In the genomic region with DNA sequence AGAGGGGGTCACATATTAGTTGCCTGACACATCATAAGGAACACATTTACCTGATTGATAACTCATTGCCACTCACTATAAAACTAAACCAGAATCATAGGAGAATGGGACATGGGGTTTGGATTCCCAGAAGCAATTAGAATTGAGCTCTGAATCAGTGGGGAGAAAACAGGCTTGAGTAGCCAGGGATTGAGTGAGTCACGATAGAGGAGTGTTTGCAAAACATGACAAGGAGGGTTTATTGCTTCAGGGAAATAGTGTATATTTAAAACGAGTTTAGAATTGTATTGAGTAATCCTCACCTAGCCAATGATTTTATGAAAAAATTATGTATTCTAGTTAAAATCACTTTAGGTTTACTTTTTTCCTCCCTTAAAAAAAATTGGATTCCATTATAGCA, we compare ENCODE assay signal across 21 cellular contexts.
A peak's percentile ranks its signal among the peaks of the same experiment; 100 is the strongest.
DNase-seq lines count a peak whose midpoint lies in the region; ATAC-seq, FAIRE-seq and TF ChIP-seq lines count a peak whose summit lies in the region.
"Had no signal": no experiment of that assay in that cellular context is flagged by ENCODE, and none has a peak within 500 bp of the region (broad histone marks: within the 10 kb centered on the region; RNA-seq: fewer than 3 reads in every experiment).

No MANE protein-coding gene starts in this region.

- no peaks in the 10 kb centered on the region for H3K79me2 ChIP-seq in astrocyte (ENCODE audit: insufficient read depth, low read length)

- no peak overlapping the region for H3K9ac ChIP-seq in astrocyte (ENCODE audit: low read length)

- H3K4me1 ChIP-seq in A549 (peaks cover 43% of the 10 kb centered on the region), astrocyte (ENCODE audit: insufficient read depth, low read length) (no peaks in the 10 kb centered on the region), foreskin keratinocyte (peaks cover 40% of the 10 kb centered on the region), vagina (peaks cover 10% of the 10 kb centered on the region)

- ATAC-seq in A549 (0 out of 6 replicates have a peak, but pooled peaks of 1 of the 2 experiments have one; percentile 28), foreskin keratinocyte (peak; percentile 49), HG02885 (IDR thresholded peaks at IDR 0.05; ENCODE audit: poor library complexity, unreplicated experiment) (no peak)
- no peak for ATAC-seq in activated CD4-positive, alpha-beta T cell treated with anti-CD3 and anti-CD28 coated beads for 36 hours
- ATAC-seq: activated CD8-positive, alpha-beta T cell treated with anti-CD3 and anti-CD28 coated beads, Interleukin-2, amount 10 ng/mL, durations not matched to agents 7 days and 5 days; stimulated activated naive CD8-positive, alpha-beta T cell treated with anti-CD3 and anti-CD28 coated beads, Interleukin-15, amount 100 ng/mL, for 72 hours had no signal

- CTCF ChIA-PET in A549 (lab: Yijun Ruan, JAX), result no interaction called here
- CTCF ChIA-PET in activated CD4-positive, alpha-beta T cell treated with anti-CD3 and anti-CD28 coated beads for 36 hours (lab: Charles Lee), result no interaction called here

- H4K20me1 ChIP-seq in astrocyte (ENCODE audit: insufficient read depth, low read length), result no peaks in the 10 kb centered on the region

- H3K4me3 ChIP-seq in A549 (no peak overlapping the region), astrocyte (ENCODE audit: insufficient read depth, low read depth, low read length) (no peak overlapping the region), vagina (no peak overlapping the region)
- H3K4me3 ChIP-seq: upper lobe of left lung had no signal

- 0 out of 3 replicates have a peak overlapping the region, but pooled peaks have one; percentile 9 for H3K4me2 ChIP-seq in A549
- H3K4me2 ChIP-seq in astrocyte (ENCODE audit: low read length), result no peak overlapping the region

- no peaks in the 10 kb centered on the region for H3K9me3 Mint-ChIP-seq in astrocyte (ENCODE audit: unreplicated experiment)
- H3K9me3 Mint-ChIP-seq in activated CD4-positive, alpha-beta T cell treated with anti-CD3 and anti-CD28 coated beads for 36 hours (ENCODE audit: low read depth), result peaks cover 2% of the 10 kb centered on the region
- H3K9me3 Mint-ChIP-seq: memory B cell, nephron had no signal

- TF ChIP-seq EP300 in A549 (IDR thresholded peaks at IDR 0.05), result no peak

- peaks cover 17% of the 10 kb centered on the region for H3K4me1 Mint-ChIP-seq in astrocyte (ENCODE audit: low read depth, unreplicated experiment)
- H3K4me1 Mint-ChIP-seq in activated CD4-positive, alpha-beta T cell treated with anti-CD3 and anti-CD28 coated beads for 36 hours, result no peaks in the 10 kb centered on the region
- H3K4me1 Mint-ChIP-seq: IgD-negative memory B cell; memory B cell; stimulated activated naive CD8-positive, alpha-beta T cell treated with anti-CD3 and anti-CD28 coated beads, Interleukin-15, amount 100 ng/mL, for 72 hours had no signal

- H3K27ac ChIP-seq in A549, result 0 out of 6 replicates have a peak overlapping the region, but pooled peaks of 1 of the 2 experiments have one; percentile 2
- no peak overlapping the region for H3K27ac ChIP-seq in astrocyte (ENCODE audit: low read depth, low read length)
- peak overlapping the region; percentile 30 for H3K27ac ChIP-seq in foreskin keratinocyte
- H3K27ac ChIP-seq in vagina, result no peak overlapping the region
- H3K27ac ChIP-seq: upper lobe of left lung had no signal

- H3K27me3 Mint-ChIP-seq in astrocyte (ENCODE audit: low read depth, unreplicated experiment), result no peaks in the 10 kb centered on the region
- peaks cover 2% of the 10 kb centered on the region for H3K27me3 Mint-ChIP-seq in activated CD4-positive, alpha-beta T cell treated with anti-CD3 and anti-CD28 coated beads for 36 hours
- H3K27me3 Mint-ChIP-seq: IgD-negative memory B cell; memory B cell; stimulated activated naive CD8-positive, alpha-beta T cell treated with anti-CD3 and anti-CD28 coated beads, Interleukin-15, amount 100 ng/mL, for 72 hours had no signal

- TF ChIP-seq CTCF in A549 (IDR thresholded peaks at IDR 0.05) (no peak), astrocyte (IDR thresholded peaks at IDR 0.05; ENCODE audit: insufficient read depth, low read depth, low read length) (no peak), foreskin keratinocyte (conservative IDR thresholded peaks at IDR 0.05) (no peak), vagina (IDR thresholded peaks at IDR 0.05) (no peak)

- no peak for TF ChIP-seq RAD21 in A549 (conservative IDR thresholded peaks at IDR 0.05 in 1 of 2, IDR thresholded peaks at IDR 0.05 in 1 of 2)

- intact Hi-C loops in activated CD4-positive, alpha-beta T cell treated with anti-CD3 and anti-CD28 coated beads for 36 hours (cut with DNase I, micrococcal nuclease), result no loop called here
- intact Hi-C loops in vagina (cut with DNase I), result no loop called here

- POLR2A ChIA-PET in A549 (lab: Yijun Ruan, JAX), result interaction anchor here (1.0 kb wide), 1 partner anchor 679 kb away, joined by 4 read pairs; a partner anchor contains a TSS
- POLR2A ChIA-PET in activated CD4-positive, alpha-beta T cell treated with anti-CD3 and anti-CD28 coated beads for 36 hours (lab: Charles Lee), result no interaction called here

- FAIRE-seq in A549 (lab: Jason Lieb, UNC) (no peak), astrocyte (lab: Jason Lieb, UNC) (no peak)
- FAIRE-seq: endometrium had no signal

- no peak overlapping the region for H2AFZ ChIP-seq in astrocyte (ENCODE audit: low read depth, low read length)

- H3K4me3 Mint-ChIP-seq in astrocyte (ENCODE audit: unreplicated experiment), result no peak overlapping the region
- no peak overlapping the region for H3K4me3 Mint-ChIP-seq in activated CD4-positive, alpha-beta T cell treated with anti-CD3 and anti-CD28 coated beads for 36 hours
- H3K4me3 Mint-ChIP-seq: activated CD8-positive, alpha-beta T cell treated with anti-CD3 and anti-CD28 coated beads, Interleukin-2, amount 10 ng/mL, durations not matched to agents 7 days and 5 days; IgD-negative memory B cell; memory B cell; nephron; stimulated activated naive CD8-positive, alpha-beta T cell treated with anti-CD3 and anti-CD28 coated beads, Interleukin-15, amount 100 ng/mL, for 72 hours had no signal

- DNase-seq in A549 (ENCODE audit: low read depth in 1 of 2, low spot score in 1 of 2) (peak in 1 of 2 experiments; percentile 13), HCEC 1CT (peak; percentile 78), astrocyte (ENCODE audit: low read depth) (peak; percentile 36), foreskin keratinocyte (peak in 1 of 2 donors; percentile 77), NCI-H2171 treated with DMSO at 0.1 percent for 48 hours (lab: John Stamatoyannopoulos, UW) (no peak), vagina (ENCODE audit: extremely low spot score in 2 of 2) (no peak)
- DNase-seq in activated CD4-positive, alpha-beta T cell treated with anti-CD3 and anti-CD28 coated beads for 36 hours, result no peak
- DNase-seq: 8988T; activated CD8-positive, alpha-beta T cell treated with anti-CD3 and anti-CD28 coated beads, Interleukin-2, amount 10 ng/mL, durations not matched to agents 7 days and 5 days; amniotic stem cell; NCI-H2029 treated with DMSO at 0.1 percent for 48 hours; NCI-H510A treated with DMSO at 0.1 percent for 48 hours; SIG-M5; stimulated activated CD4-positive, alpha-beta T cell treated with anti-CD3 and anti-CD28 coated beads, Interleukin-15, amount 100 ng/mL, for 24 hours; stimulated activated naive CD8-positive, alpha-beta T cell treated with anti-CD3 and anti-CD28 coated beads, Interleukin-15, amount 100 ng/mL, for 72 hours; upper lobe of left lung had no signal

- no peaks in the 10 kb centered on the region for H3K36me3 Mint-ChIP-seq in astrocyte (ENCODE audit: low read depth, unreplicated experiment)
- no peaks in the 10 kb centered on the region for H3K36me3 Mint-ChIP-seq in activated CD4-positive, alpha-beta T cell treated with anti-CD3 and anti-CD28 coated beads for 36 hours (ENCODE audit: low read depth)
- H3K36me3 Mint-ChIP-seq: memory B cell had no signal

- no peak for TF ChIP-seq POLR2A in A549 (IDR thresholded peaks at IDR 0.05; ENCODE audit: low read length)
- no peak for TF ChIP-seq POLR2A in vagina (IDR thresholded peaks at IDR 0.05)

- 14% methylated on average over 2 of the region's 2 CpGs for WGBS in A549 (ENCODE audit: missing lambda C conversion rate)

- no peak overlapping the region for H3K27ac Mint-ChIP-seq in astrocyte (ENCODE audit: unreplicated experiment)
- no peak overlapping the region for H3K27ac Mint-ChIP-seq in activated CD4-positive, alpha-beta T cell treated with anti-CD3 and anti-CD28 coated beads for 36 hours
- H3K27ac Mint-ChIP-seq: activated CD8-positive, alpha-beta T cell treated with anti-CD3 and anti-CD28 coated beads, Interleukin-2, amount 10 ng/mL, durations not matched to agents 7 days and 5 days; IgD-negative memory B cell; memory B cell; nephron; stimulated activated naive CD8-positive, alpha-beta T cell treated with anti-CD3 and anti-CD28 coated beads, Interleukin-15, amount 100 ng/mL, for 72 hours had no signal

- H3K9me3 ChIP-seq in A549 (no peaks in the 10 kb centered on the region), astrocyte (ENCODE audit: insufficient read depth, low read depth, low read length) (no peaks in the 10 kb centered on the region), vagina (no peaks in the 10 kb centered on the region)
- H3K9me3 ChIP-seq: upper lobe of left lung had no signal

- H3K27me3 ChIP-seq in astrocyte (ENCODE audit: insufficient read depth, low read length) (no peaks in the 10 kb centered on the region), foreskin keratinocyte (no peaks in the 10 kb centered on the region), vagina (no peaks in the 10 kb centered on the region)
- H3K27me3 ChIP-seq: upper lobe of left lung had no signal

- no peaks in the 10 kb centered on the region for H3K36me3 ChIP-seq in astrocyte (ENCODE audit: insufficient read depth, low read length)
- H3K36me3 ChIP-seq in vagina, result no peaks in the 10 kb centered on the region
- H3K36me3 ChIP-seq: upper lobe of left lung had no signal

TF ChIP-seq in A549, 52 proteins besides CTCF, POLR2A, EP300 and RAD21:
- TF ChIP-seq EHF (CRISPR knock-in tag; IDR thresholded peaks at IDR 0.05) (no peak), FOSL2 (IDR thresholded peaks at IDR 0.05) (no peak), FOSL2 (CRISPR knock-in tag; IDR thresholded peaks at IDR 0.05) (0 out of 2 replicates have a peak, but pooled peaks have one; percentile 24), CEBPB (IDR thresholded peaks at IDR 0.05) (peak in 1 of 2 experiments; percentile 12; a peak in 1 of 4 replicates)

Comparison
In these comparisons a context has a peak if more than half of its experiments do, and no peak if none do; other contexts are left out.
1. DNase-seq: peak in HCEC 1CT (single experiment) and astrocyte (single experiment); none in activated CD4-positive, alpha-beta T cell treated with anti-CD3 and anti-CD28 coated beads for 36 hours (single experiment), NCI-H2171 treated with DMSO at 0.1 percent for 48 hours (single experiment) and vagina (0 of 2).